15 cellular contexts compared by ENCODE assay signal in genomic region chr4:7048642-7049041, GRCh38.
"Had no signal": no experiment of that assay in that cellular context is flagged by ENCODE, and none has a peak within 500 bp of the region (broad histone marks: within the 10 kb centered on the region; RNA-seq: fewer than 3 reads in every experiment).

No MANE protein-coding gene starts in this region.

- H3K4me3 Mint-ChIP-seq: activated CD8-positive, alpha-beta memory T cell treated with anti-CD3 and anti-CD28 coated beads, Interleukin-2, amount 10 ng/mL, durations not matched to agents 7 days and 5 days had no signal

- H3K27ac Mint-ChIP-seq: activated CD8-positive, alpha-beta memory T cell treated with anti-CD3 and anti-CD28 coated beads, Interleukin-2, amount 10 ng/mL, durations not matched to agents 7 days and 5 days had no signal

- H3K27me3 Mint-ChIP-seq: activated CD8-positive, alpha-beta memory T cell treated with anti-CD3 and anti-CD28 coated beads, Interleukin-2, amount 10 ng/mL, durations not matched to agents 7 days and 5 days; naive thymus-derived CD4-positive, alpha-beta T cell had no signal

- DNase-seq: activated CD4-positive, alpha-beta T cell treated with anti-CD3 and anti-CD28 coated beads, Interleukin-2, amount 50 U/mL, for 48 hours; activated CD8-positive, alpha-beta memory T cell treated with anti-CD3 and anti-CD28 coated beads, Interleukin-2, amount 10 ng/mL, durations not matched to agents 7 days and 5 days; activated naive CD4-positive, alpha-beta T cell; activated T-cell treated with anti-CD3 and anti-CD28 coated beads for 4 hours; body of pancreas; foreskin fibroblast; naive thymus-derived CD4-positive, alpha-beta T cell; spleen; stimulated activated CD4-positive, alpha-beta T cell treated with anti-CD3 and anti-CD28 coated beads, Interleukin-4, amount 100 ng/mL, for 1 hour; stimulated activated naive CD8-positive, alpha-beta T cell treated with anti-CD3 and anti-CD28 coated beads, Interleukin-15, Interleukin-2, amounts not matched to agents 100 U/mL and 50 U/mL, for 24 hours; T-helper 9 cell; upper lobe of left lung had no signal

- FAIRE-seq: endometrium, keratinocyte had no signal

- ATAC-seq: activated CD8-positive, alpha-beta memory T cell treated with anti-CD3 and anti-CD28 coated beads, Interleukin-2, amount 10 ng/mL, durations not matched to agents 7 days and 5 days; body of pancreas; left lung; naive thymus-derived CD4-positive, alpha-beta T cell; stimulated activated naive CD8-positive, alpha-beta T cell treated with anti-CD3 and anti-CD28 coated beads, Interleukin-15, Interleukin-2, amounts not matched to agents 100 U/mL and 50 U/mL, for 24 hours had no signal
